Comparison of ENCODE assay signal across 9 cellular contexts in the genomic region with DNA sequence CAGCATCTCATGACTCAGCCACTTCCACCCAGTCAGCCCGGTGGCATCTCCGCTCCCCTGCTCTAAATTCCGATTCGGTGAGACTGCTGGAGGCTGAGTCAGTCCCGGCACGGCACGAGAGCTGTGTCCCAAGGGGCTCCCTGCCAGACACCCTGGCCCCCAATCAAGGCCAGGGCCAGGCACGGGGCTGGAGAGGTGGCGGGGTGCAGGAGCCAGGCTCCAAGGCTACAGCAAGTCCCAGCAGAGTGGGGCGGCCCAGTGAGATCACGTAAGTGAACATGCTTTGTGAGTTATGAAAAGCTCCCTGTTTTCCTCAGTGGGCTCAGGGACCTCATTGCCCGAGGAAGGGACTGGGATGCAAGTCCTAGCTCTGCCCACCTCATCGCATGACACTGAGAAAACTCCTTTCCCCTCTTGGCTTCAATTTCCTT. TPM values are rescaled to one million over a fixed set of nuclear protein-coding genes. Genes with fewer than 3 reads are reported as not detected.
DNase-seq lines count a peak whose midpoint lies in the region; ATAC-seq, FAIRE-seq and TF ChIP-seq lines count a peak whose summit lies in the region.
"Had no signal": no experiment of that assay in that cellular context is flagged by ENCODE, and none has a peak within 500 bp of the region (broad histone marks: within the 10 kb centered on the region; RNA-seq: fewer than 3 reads in every experiment).

No MANE protein-coding gene starts in this region.

- H3K4me2 ChIP-seq in skeletal muscle satellite cell (ENCODE audit: low read length) (peak overlapping the region; percentile 95), Karpas-422 (ENCODE audit: low read depth, low read length, poor library complexity, severe bottlenecking) (no peak overlapping the region)

- H3K4me1 ChIP-seq in cardiac muscle cell (ENCODE audit: low read depth) (peaks cover 4% of the 10 kb centered on the region), skeletal muscle satellite cell (ENCODE audit: control insufficient read depth, insufficient read depth, low read length) (peaks cover 79% of the 10 kb centered on the region), Karpas-422 (ENCODE audit: low read length) (peaks cover 20% of the 10 kb centered on the region)

- H3K36me3 ChIP-seq in cardiac muscle cell (no peaks in the 10 kb centered on the region), skeletal muscle satellite cell (ENCODE audit: insufficient read depth, low read length) (peaks cover 24% of the 10 kb centered on the region), Karpas-422 (ENCODE audit: insufficient read depth, low read length) (no peaks in the 10 kb centered on the region)

- no peaks in the 10 kb centered on the region for H3K9me2 ChIP-seq in Karpas-422 (replicated peaks; ENCODE audit: insufficient read depth, low read length)

- no peak overlapping the region for H3K4me3 ChIP-seq in cardiac muscle cell
- H3K4me3 ChIP-seq in skeletal muscle satellite cell (ENCODE audit: low read length), result peak overlapping the region; percentile 87
- no peak overlapping the region for H3K4me3 ChIP-seq in Karpas-422 (ENCODE audit: low read length)

- TF ChIP-seq POLR2A in GM12891 (IDR thresholded peaks at IDR 0.05; ENCODE audit: low read depth, low read length), result peak; percentile 43; the same call in 1 of the 2 replicates
- no peak for TF ChIP-seq POLR2A in GM18505 (IDR thresholded peaks at IDR 0.05; ENCODE audit: borderline replicate concordance, extremely low read depth, insufficient read depth, insufficient read length)

- no peak for TF ChIP-seq CTCF in cardiac muscle cell (IDR thresholded peaks at IDR 0.05; ENCODE audit: low read depth, low read length)

- H3K27me3 ChIP-seq in cardiac muscle cell (no peaks in the 10 kb centered on the region), skeletal muscle satellite cell (ENCODE audit: control insufficient read depth, insufficient read depth, low read length) (no peaks in the 10 kb centered on the region), Karpas-422 (ENCODE audit: low read length) (no peaks in the 10 kb centered on the region)

- no peak for FAIRE-seq in GM12891 (lab: Jason Lieb, UNC)

- peak overlapping the region; percentile 98 for H3K9ac ChIP-seq in skeletal muscle satellite cell (ENCODE audit: low read depth, low read length)
- no peak overlapping the region for H3K9ac ChIP-seq in Karpas-422 (ENCODE audit: low read length)

- no peak overlapping the region for H2AFZ ChIP-seq in Karpas-422 (ENCODE audit: low read length)

- no peaks in the 10 kb centered on the region for H4K20me1 ChIP-seq in Karpas-422 (ENCODE audit: insufficient read depth, low read depth, low read length)

- H3K27ac ChIP-seq in cardiac muscle cell (peak overlapping the region; percentile 10), Karpas-422 (ENCODE audit: low read length) (no peak overlapping the region)

- DNase-seq in GM12891 (ENCODE audit: insufficient read length, low spot score) (no peak), T1000 (lab: John Stamatoyannopoulos, UW) (peak; percentile 97), cardiac muscle cell (ENCODE audit: low read depth in 1 of 2, low spot score in 1 of 2) (peak in 1 of 2 donors; percentile 96), Karpas-422 (no peak), DMS79 treated with DMSO at 0.1 percent for 48 hours (lab: John Stamatoyannopoulos, UW) (no peak)

- no peaks in the 10 kb centered on the region for H3K9me3 ChIP-seq in cardiac muscle cell (ENCODE audit: low read depth)
- H3K9me3 ChIP-seq in skeletal muscle satellite cell (replicated peaks; ENCODE audit: low read length), result no peaks in the 10 kb centered on the region
- H3K9me3 ChIP-seq in Karpas-422 (ENCODE audit: low read length), result no peaks in the 10 kb centered on the region

- peaks cover 9% of the 10 kb centered on the region; the same call in 1 of the 2 replicates for H3K79me2 ChIP-seq in Karpas-422 (ENCODE audit: low read length)

- ATAC-seq in HG03135 (IDR thresholded peaks at IDR 0.05; ENCODE audit: unreplicated experiment) (no peak), GM18505 (IDR thresholded peaks at IDR 0.05; ENCODE audit: unreplicated experiment) (no peak)

TF ChIP-seq in GM12891, 5 proteins besides CTCF, POLR2A, EP300 and RAD21:
- no peak for TF ChIP-seq POU2F2 (IDR thresholded peaks at IDR 0.05; ENCODE audit: low read depth, low read length)
- TF ChIP-seq PAX5 (IDR thresholded peaks at IDR 0.05; ENCODE audit: insufficient read depth, low read length, severe bottlenecking), result no peak
- no peak for TF ChIP-seq SPI1 (IDR thresholded peaks at IDR 0.05; ENCODE audit: low read depth, low read length)
- no peak for TF ChIP-seq TAF1 (IDR thresholded peaks at IDR 0.05; ENCODE audit: low read depth, low read length)

RNA-seq across cellular contexts. Expression of a gene that starts 3.0 kb away (rescaled TPM):
- polyA plus RNA-seq in GM12891 (2012; ENCODE audit: low read depth, missing spikeins), result 23.1 TPM
- total RNA-seq in cardiac muscle cell, result 34.7 and 39.5 TPM in 2 replicates
- polyA plus RNA-seq in cardiac muscle cell, result 73.1 and 86.5 TPM in 2 replicates
- total RNA-seq in skeletal muscle satellite cell (2012; rRNA removed), result 29.7 and 48.3 TPM in 2 replicates
- total RNA-seq in Karpas-422 (2014; rRNA removed; shearing (Covaris generic); ENCODE audit: low replicate concordance), result 7.3 and 11.0 TPM in 2 replicates

RNA-seq across cellular contexts. Expression of a gene that starts 3.4 kb away (rescaled TPM):
- 144 TPM for polyA plus RNA-seq in GM12891 (2012; ENCODE audit: low read depth, missing spikeins)
- total RNA-seq in cardiac muscle cell, result 257 and 264 TPM in 2 replicates
- 230 and 288 TPM in 2 replicates for polyA plus RNA-seq in cardiac muscle cell
- 479 and 497 TPM in 2 replicates for total RNA-seq in skeletal muscle satellite cell (2012; rRNA removed)
- total RNA-seq in Karpas-422 (2014; rRNA removed; shearing (Covaris generic); ENCODE audit: low replicate concordance), result 66.2 and 111 TPM in 2 replicates

RNA-seq across cellular contexts. Expression of a gene that starts 15.6 kb away (rescaled TPM):
- polyA plus RNA-seq in GM12891 (2012; ENCODE audit: low read depth, missing spikeins), result 3.7 TPM
- total RNA-seq in cardiac muscle cell, result 0.21 TPM in 1 of 2 replicates, not detected in the other
- 0.60 TPM in 1 of 2 replicates, not detected in the other for polyA plus RNA-seq in cardiac muscle cell
- 65.9 and 97.2 TPM in 2 replicates for total RNA-seq in skeletal muscle satellite cell (2012; rRNA removed)
- not detected in 2 replicates for total RNA-seq in Karpas-422 (2014; rRNA removed; shearing (Covaris generic); ENCODE audit: low replicate concordance)
- polyA plus RNA-seq: neural cell had no signal

RNA-seq across cellular contexts. Expression of a gene that starts 25.4 kb away (rescaled TPM):
- polyA plus RNA-seq in GM12891 (2012; ENCODE audit: low read depth, missing spikeins), result 39.0 TPM
- 67.3 and 80.2 TPM in 2 replicates for total RNA-seq in cardiac muscle cell
- polyA plus RNA-seq in cardiac muscle cell, result 83.4 and 96.5 TPM in 2 replicates
- total RNA-seq in skeletal muscle satellite cell (2012; rRNA removed), result 48.1 and 61.1 TPM in 2 replicates
- total RNA-seq in Karpas-422 (2014; rRNA removed; shearing (Covaris generic); ENCODE audit: low replicate concordance), result 21.3 and 56.7 TPM in 2 replicates

RNA-seq across cellular contexts. Expression of a gene that starts 27.6 kb away (rescaled TPM):
- 90.9 TPM for polyA plus RNA-seq in GM12891 (2012; ENCODE audit: low read depth, missing spikeins)
- 140 and 220 TPM in 2 replicates for total RNA-seq in cardiac muscle cell
- 143 and 199 TPM in 2 replicates for polyA plus RNA-seq in cardiac muscle cell
- total RNA-seq in skeletal muscle satellite cell (2012; rRNA removed), result 173 and 237 TPM in 2 replicates
- total RNA-seq in Karpas-422 (2014; rRNA removed; shearing (Covaris generic); ENCODE audit: low replicate concordance), result 207 and 248 TPM in 2 replicates
